ENCODE assay signal across 14 cellular contexts in genomic region chr10:79088176-79088575, GRCh38. TPM values are rescaled to one million over a fixed set of nuclear protein-coding genes. Genes with fewer than 3 reads are reported as not detected.
DNase-seq lines count a peak whose midpoint lies in the region; ATAC-seq, FAIRE-seq and TF ChIP-seq lines count a peak whose summit lies in the region.
"Had no signal": no experiment of that assay in that cellular context is flagged by ENCODE, and none has a peak within 500 bp of the region (broad histone marks: within the 10 kb centered on the region; RNA-seq: fewer than 3 reads in every experiment).

No MANE protein-coding gene starts in this region.

- no peak for FAIRE-seq in urothelium cell line (lab: Jason Lieb, UNC)

- H3K4me1 ChIP-seq in spleen = peaks cover 60 to 100% (median 91%) of the 10 kb centered on the region in 6 donors

- peaks cover 31% of the 10 kb centered on the region for H3K4me1 Mint-ChIP-seq in MCF 10A (ENCODE audit: insufficient read depth, unreplicated experiment)

- H3K9me3 Mint-ChIP-seq in MCF 10A (ENCODE audit: unreplicated experiment) = no peaks in the 10 kb centered on the region
- H3K9me3 Mint-ChIP-seq: activated T-cell treated with anti-CD3 and anti-CD28 coated beads, Interleukin-2, amount 50 U/mL, for 4 hours had no signal

- H3K27me3 ChIP-seq in HL-60 (ENCODE audit: insufficient read depth, poor library complexity, severe bottlenecking) (no peaks in the 10 kb centered on the region), spleen (replicated peaks in 1 of 7) (peaks cover 0 to 8% (median 0%) of the 10 kb centered on the region in 7 donors)

- H3K36me3 ChIP-seq in spleen = no peaks in the 10 kb centered on the region

- ATAC-seq in left lobe of liver (peak; percentile 86), HG03432 (IDR thresholded peaks at IDR 0.05; ENCODE audit: unreplicated experiment) (no peak)
- ATAC-seq: activated CD4-positive, alpha-beta T cell treated with anti-CD3 and anti-CD28 coated beads for 36 hours; activated T-cell treated with anti-CD3 and anti-CD28 coated beads, Interleukin-2, amount 50 U/mL, for 4 hours had no signal

- peak overlapping the region; percentile 18 for H3K4me3 Mint-ChIP-seq in MCF 10A (ENCODE audit: unreplicated experiment)
- H3K4me3 Mint-ChIP-seq: activated CD4-positive, alpha-beta T cell treated with anti-CD3 and anti-CD28 coated beads for 36 hours; activated T-cell treated with anti-CD3 and anti-CD28 coated beads, Interleukin-2, amount 50 U/mL, for 4 hours; B cell; memory B cell had no signal

- no peaks in the 10 kb centered on the region for H3K27me3 Mint-ChIP-seq in MCF 10A (ENCODE audit: insufficient read depth, unreplicated experiment)
- H3K27me3 Mint-ChIP-seq: activated CD4-positive, alpha-beta T cell treated with anti-CD3 and anti-CD28 coated beads for 36 hours had no signal

- POLR2A ChIA-PET in MCF 10A (lab: Yijun Ruan, JAX) = interaction anchor here (0.5 to 8.5 kb wide), 11 partner anchors 9 to 1068 kb away, joined by 3 to 122 read pairs (median 3); partner anchors contain the start of gene ZMIZ1

- H3K27ac Mint-ChIP-seq in MCF 10A (ENCODE audit: low read depth, unreplicated experiment) = no peak overlapping the region
- H3K27ac Mint-ChIP-seq: activated CD4-positive, alpha-beta T cell treated with anti-CD3 and anti-CD28 coated beads for 36 hours; B cell; memory B cell had no signal

- H3K27ac ChIP-seq in HL-60 (replicated peaks) (peak overlapping the region; percentile 42), spleen (peak overlapping the region in 5 of 8 donors; percentile 8 to 86 (median 37))

- CTCF ChIA-PET in MCF 10A (lab: Yijun Ruan, JAX) = interaction anchor here (0.6 to 2.0 kb wide), 9 partner anchors 17 to 861 kb away, joined by 3 to 18 read pairs (median 3); no protein-coding TSS in a partner anchor

- TF ChIP-seq CTCF in HL-60 (IDR thresholded peaks at IDR 0.05; ENCODE audit: insufficient read depth, low read length) = no peak
- no peak for TF ChIP-seq CTCF in MCF 10A (IDR thresholded peaks at IDR 0.05; ENCODE audit: unreplicated experiment)
- no peak for TF ChIP-seq CTCF in spleen (IDR thresholded peaks at IDR 0.05 in 8 of 11, conservative IDR thresholded peaks at IDR 0.05 in 3 of 11)

- BruUV-seq in MCF 10A (replicated peaks; lab: Mats Ljungman, UMichigan) = no TSS peak

- H3K36me3 Mint-ChIP-seq in MCF 10A (ENCODE audit: insufficient read depth, unreplicated experiment) = peaks cover 12% of the 10 kb centered on the region
- H3K36me3 Mint-ChIP-seq: memory B cell had no signal

- WGBS in spleen, 5 donors = 54 to 82% (median 66%) methylated on average over 8 of the region's 8 CpGs

- H3K9me3 ChIP-seq in spleen = no peaks in the 10 kb centered on the region

- TF ChIP-seq POLR2A in spleen (IDR thresholded peaks at IDR 0.05) = no peak

- intact Hi-C loops in MCF 10A (cut with micrococcal nuclease) = no loop called here
- intact Hi-C loops in spleen (cut with DNase I; ENCODE audit: low total_unique reads) = no loop called here

- DNase-seq in HL-60 (ENCODE audit: low read depth in 1 of 2, low spot score in 1 of 2) = no peak
- peak; percentile 69 for DNase-seq in MCF 10A (ENCODE audit: unreplicated experiment)
- DNase-seq in left lobe of liver (ENCODE audit: low spot score) = peak; percentile 89
- DNase-seq in spleen = no peak
- DNase-seq in SHP77 (lab: John Stamatoyannopoulos, UW) = no peak
- no peak for DNase-seq in H4 (ENCODE audit: low spot score)
- no peak for DNase-seq in urothelium cell line (ENCODE audit: low spot score)
- DNase-seq: activated CD4-positive, alpha-beta T cell treated with anti-CD3 and anti-CD28 coated beads for 36 hours; activated T-cell treated with anti-CD3 and anti-CD28 coated beads, Interleukin-2, amount 50 U/mL, for 4 hours; hippocampal formation; stimulated activated CD4-positive, alpha-beta T cell treated with anti-CD3 and anti-CD28 coated beads, Interleukin-12 subunit alpha, Interleukin-12 subunit beta, amount 100 ng/mL, for 4 hours had no signal

- no peak overlapping the region for H3K4me3 ChIP-seq in HL-60 (replicated peaks; ENCODE audit: insufficient read depth, low read length)
- H3K4me3 ChIP-seq in spleen = no peak overlapping the region

RNA-seq across cellular contexts. Expression of gene ZMIZ1, which starts 19.4 kb away (rescaled TPM):
- 15.5 and 20.3 TPM in 2 replicates for total RNA-seq in MCF 10A (2022)
- 15.0 TPM for total RNA-seq in left lobe of liver
- 100 to 1,000 TPM; 117 to 210 (median 129) TPM for total RNA-seq in spleen
- 10 to 100 TPM; 10.7 to 29.7 (median 11.8) TPM for polyA plus RNA-seq in spleen
- total RNA-seq in H4 (2014; rRNA removed; shearing (Covaris generic)) = 10.9 and 13.5 TPM in 2 replicates

Comparison
In these comparisons a context has a peak if more than half of its experiments do, and no peak if none do; other contexts are left out.
1. DNase-seq: peak in MCF 10A (single experiment) and left lobe of liver (single experiment); none in HL-60 (0 of 2), spleen (single experiment), SHP77 (0 of 2), H4 (single experiment) and urothelium cell line (single experiment).